ENCODE assay signal across 22 cellular contexts in genomic region chr3:188829577-188829976, GRCh38.
"Had no signal": no experiment of that assay in that cellular context is flagged by ENCODE, and none has a peak within 500 bp of the region (broad histone marks: within the 10 kb centered on the region; RNA-seq: fewer than 3 reads in every experiment).

No MANE protein-coding gene starts in this region.

- H3K4me3 Mint-ChIP-seq: immature natural killer cell; natural killer cell treated with Interleukin-12 subunit alpha and Interleukin-12 subunit beta and Interleukin-15 and Interleukin-18, amount 100 ng/mL, for 72 hours; stimulated activated memory B cell treated with anti-CD40 and anti-IgM and Interleukin-4, amounts not matched to agents 10 μg/mL and 1 μg/mL and 100 μg/mL, for 72 hours; stimulated activated naive CD8-positive, alpha-beta T cell treated with anti-CD3 and anti-CD28 coated beads, Interleukin-15, Interleukin-2, amounts not matched to agents 100 ng/mL and 50 ng/mL, for 24 hours had no signal

- H3K4me3 ChIP-seq: colonic mucosa, left ventricle myocardium inferior, lung, pancreas, spleen, testis, tibial nerve had no signal

- H3K4me1 ChIP-seq: colonic mucosa, pancreas had no signal

- H3K27ac ChIP-seq: colonic mucosa, foreskin keratinocyte, left ventricle myocardium inferior, pancreas, testis, tibial nerve had no signal

- H3K9me3 ChIP-seq: colonic mucosa, left ventricle myocardium inferior, pancreas, spleen, testis, tibial nerve had no signal

- H3K36me3 Mint-ChIP-seq: immature natural killer cell; natural killer cell treated with Interleukin-12 subunit alpha and Interleukin-12 subunit beta and Interleukin-15 and Interleukin-18, amount 100 ng/mL, for 72 hours; stimulated activated memory B cell treated with anti-CD40 and anti-IgM and Interleukin-4, amounts not matched to agents 10 μg/mL and 1 μg/mL and 100 μg/mL, for 72 hours had no signal

- H3K9me3 Mint-ChIP-seq: immature natural killer cell; natural killer cell treated with Interleukin-12 subunit alpha and Interleukin-12 subunit beta and Interleukin-15 and Interleukin-18, amount 100 ng/mL, for 72 hours; stimulated activated memory B cell treated with anti-CD40 and anti-IgM and Interleukin-4, amounts not matched to agents 10 μg/mL and 1 μg/mL and 100 μg/mL, for 72 hours; stimulated activated naive CD8-positive, alpha-beta T cell treated with anti-CD3 and anti-CD28 coated beads, Interleukin-15, Interleukin-2, amounts not matched to agents 100 ng/mL and 50 ng/mL, for 24 hours had no signal

- DNase-seq: cerebellar nuclear complex; colonic mucosa; dermis blood vessel endothelial cell; erythroblast; foreskin keratinocyte; immature natural killer cell; left ventricle myocardium inferior; mesenchymal stem cell; midbrain; occipital lobe; pancreas; spleen; stimulated activated CD4-positive, alpha-beta T cell treated with anti-CD3 and anti-CD28 coated beads, Interleukin-15, amount 100 ng/mL, for 24 hours; stimulated activated CD4-positive, alpha-beta T cell treated with anti-CD3 and anti-CD28 coated beads, Interleukin-1b, Interleukin-23, amount 100 ng/mL, for 48 hours; stimulated activated CD4-positive, alpha-beta T cell treated with anti-CD3 and anti-CD28 coated beads, Interleukin-4, amount 100 ng/mL, for 24 hours; testis had no signal

- H3K27me3 Mint-ChIP-seq: natural killer cell treated with Interleukin-12 subunit alpha and Interleukin-12 subunit beta and Interleukin-15 and Interleukin-18, amount 100 ng/mL, for 72 hours; progenitor cell of endocrine pancreas; stimulated activated memory B cell treated with anti-CD40 and anti-IgM and Interleukin-4, amounts not matched to agents 10 μg/mL and 1 μg/mL and 100 μg/mL, for 72 hours; stimulated activated naive CD8-positive, alpha-beta T cell treated with anti-CD3 and anti-CD28 coated beads, Interleukin-15, Interleukin-2, amounts not matched to agents 100 ng/mL and 50 ng/mL, for 24 hours had no signal

- ATAC-seq: foreskin keratinocyte; natural killer cell treated with Interleukin-12 subunit alpha and Interleukin-12 subunit beta and Interleukin-15 and Interleukin-18, amount 100 ng/mL, for 72 hours; stimulated activated memory B cell treated with anti-CD40 and anti-IgM and Interleukin-4, amounts not matched to agents 10 μg/mL and 1 μg/mL and 100 μg/mL, for 72 hours had no signal

- H3K4me1 Mint-ChIP-seq: stimulated activated memory B cell treated with anti-CD40 and anti-IgM and Interleukin-4, amounts not matched to agents 10 μg/mL and 1 μg/mL and 100 μg/mL, for 72 hours had no signal

- H3K36me3 ChIP-seq: colonic mucosa, left ventricle myocardium inferior, pancreas, spleen, tibial nerve had no signal

- H3K27ac Mint-ChIP-seq: immature natural killer cell; progenitor cell of endocrine pancreas; stimulated activated memory B cell treated with anti-CD40 and anti-IgM and Interleukin-4, amounts not matched to agents 10 μg/mL and 1 μg/mL and 100 μg/mL, for 72 hours; stimulated activated naive CD8-positive, alpha-beta T cell treated with anti-CD3 and anti-CD28 coated beads, Interleukin-15, Interleukin-2, amounts not matched to agents 100 ng/mL and 50 ng/mL, for 24 hours had no signal

- H3K27me3 ChIP-seq: colonic mucosa, foreskin keratinocyte, pancreas, spleen, testis, tibial nerve had no signal
